In genomic region chr5:10485142-10485795, GRCh38 we compare ENCODE assay signal across 10 cellular contexts. TPM values are rescaled to one million over a fixed set of nuclear protein-coding genes. Genes with fewer than 3 reads are reported as not detected.
DNase-seq lines count a peak whose midpoint lies in the region; ATAC-seq, FAIRE-seq and TF ChIP-seq lines count a peak whose summit lies in the region.
"Had no signal": no experiment of that assay in that cellular context is flagged by ENCODE, and none has a peak within 500 bp of the region (broad histone marks: within the 10 kb centered on the region; RNA-seq: fewer than 3 reads in every experiment).

No MANE protein-coding gene starts in this region.

- dilution Hi-C loops in keratinocyte (cut with MboI; ENCODE audit: extremely low pct_ligation_motif_present, low sequenced_read_pairs): no loop called here

- TF ChIP-seq POLR2A in HepG2 (IDR thresholded peaks at IDR 0.05; ENCODE audit: insufficient read depth in 1 of 2, low read depth in 2 of 2, low read length in 2 of 2) (no peak), right lobe of liver (IDR thresholded peaks at IDR 0.05) (no peak)

- H3K36me3 Mint-ChIP-seq in astrocyte (ENCODE audit: low read depth, unreplicated experiment): peaks cover 11% of the 10 kb centered on the region
- H3K36me3 Mint-ChIP-seq in T-helper 17 cell (ENCODE audit: low read depth): no peaks in the 10 kb centered on the region

- no peak for ATAC-seq in HepG2
- no peak for ATAC-seq in right lobe of liver
- peak; percentile 72 for ATAC-seq in aorta (ENCODE audit: low FRiP score)
- ATAC-seq in T-helper 17 cell: no peak
- no peak for ATAC-seq in GM19035 (IDR thresholded peaks at IDR 0.05; ENCODE audit: unreplicated experiment)
- ATAC-seq: Panc1 had no signal

- H3K9me3 ChIP-seq in HepG2 (ENCODE audit: low read length) (no peaks in the 10 kb centered on the region), right lobe of liver (no peaks in the 10 kb centered on the region), astrocyte (ENCODE audit: insufficient read depth, low read depth, low read length) (no peaks in the 10 kb centered on the region), keratinocyte (ENCODE audit: control insufficient read depth, low read depth, low read length) (no peaks in the 10 kb centered on the region), aorta (ENCODE audit: control insufficient read depth, low read length) (no peaks in the 10 kb centered on the region), T-helper 17 cell (ENCODE audit: control insufficient read depth, low read length, poor library complexity, severe bottlenecking) (no peaks in the 10 kb centered on the region)
- H3K9me3 ChIP-seq: ascending aorta had no signal

- intact Hi-C loops in HepG2 (cut with micrococcal nuclease; ENCODE audit: unreplicated experiment): no loop called here
- intact Hi-C loops in right lobe of liver (cut with DNase I): no loop called here
- intact Hi-C loops in aorta (cut with DNase I): no loop called here

- POLR2A ChIA-PET in HepG2 (lab: Yijun Ruan, JAX): no interaction called here

- no peaks in the 10 kb centered on the region for H3K9me1 ChIP-seq in keratinocyte (ENCODE audit: control insufficient read depth, extremely low read depth, insufficient read depth, low read length)

- H3K9ac ChIP-seq in HepG2 (ENCODE audit: insufficient read depth, low read depth, low read length) (no peak overlapping the region), astrocyte (ENCODE audit: low read length) (no peak overlapping the region), keratinocyte (ENCODE audit: control insufficient read depth, extremely low read depth, insufficient read depth, low read length) (no peak overlapping the region)

- H3K79me2 ChIP-seq in HepG2 (ENCODE audit: insufficient read depth, low read length): no peaks in the 10 kb centered on the region
- no peaks in the 10 kb centered on the region for H3K79me2 ChIP-seq in astrocyte (ENCODE audit: insufficient read depth, low read length)
- no peaks in the 10 kb centered on the region for H3K79me2 ChIP-seq in keratinocyte (ENCODE audit: control insufficient read depth, insufficient read depth, low read length)

- DNase-seq in HepG2 (ENCODE audit: low spot score): no peak
- DNase-seq in right lobe of liver: no peak
- peak; percentile 98 for DNase-seq in astrocyte (ENCODE audit: low read depth)
- no peak for DNase-seq in keratinocyte (ENCODE audit: low read depth, low spot score)
- peak in 1 of 2 donors; percentile 77 for DNase-seq in aorta
- DNase-seq in D721Med (ENCODE audit: insufficient read length, low spot score): no peak
- DNase-seq in T-helper 17 cell: no peak

- H3K4me3 Mint-ChIP-seq in astrocyte (ENCODE audit: unreplicated experiment) (no peak overlapping the region), T-helper 17 cell (no peak overlapping the region)

- no peak for TF ChIP-seq EP300 in HepG2 (IDR thresholded peaks at IDR 0.05; ENCODE audit: low read depth in 2 of 2, low read length in 2 of 2)
- no peak for TF ChIP-seq EP300 in HepG2 (CRISPR knock-in tag; IDR thresholded peaks at IDR 0.05; ENCODE audit: borderline replicate concordance)

- H3K27ac ChIP-seq in HepG2 (ENCODE audit: extremely low read length, insufficient read depth, low read length): no peak overlapping the region
- no peak overlapping the region for H3K27ac ChIP-seq in right lobe of liver
- H3K27ac ChIP-seq in astrocyte (ENCODE audit: low read depth, low read length): peak overlapping the region; percentile 69
- no peak overlapping the region for H3K27ac ChIP-seq in keratinocyte (ENCODE audit: control insufficient read depth, insufficient read depth, low read length)
- H3K27ac ChIP-seq in aorta (ENCODE audit: low read depth in 1 of 2, low read length in 2 of 2): no peak overlapping the region

- H4K20me1 ChIP-seq in HepG2 (ENCODE audit: insufficient read depth, low read length) (no peaks in the 10 kb centered on the region), astrocyte (ENCODE audit: insufficient read depth, low read length) (no peaks in the 10 kb centered on the region), keratinocyte (ENCODE audit: control insufficient read depth, extremely low read depth, insufficient read depth, low read length) (no peaks in the 10 kb centered on the region)

- WGBS in HepG2 (ENCODE audit: low lambda C conversion rate): 24% methylated on average over 14 of the region's 14 CpGs
- WGBS in right lobe of liver (ENCODE audit: insufficient coverage, low coverage, low lambda C conversion rate, missing lambda C conversion rate): 16% methylated on average over 7 of the region's 14 CpGs
- WGBS in aorta, 2 donors: 22 to 23% methylated on average over 14 of the region's 14 CpGs

- H3K9me3 Mint-ChIP-seq in astrocyte (ENCODE audit: unreplicated experiment): no peaks in the 10 kb centered on the region

- BruUV-seq in HepG2 (replicated peaks; lab: Mats Ljungman, UMichigan): no TSS peak

- H3K27me3 ChIP-seq in HepG2 (ENCODE audit: control insufficient read depth in 1 of 2, insufficient read depth in 2 of 2, low read length in 2 of 2) (peaks cover 0 to 41% of the 10 kb centered on the region in 2 experiments; a peak in 4 of 5 replicates), right lobe of liver (no peaks in the 10 kb centered on the region), astrocyte (ENCODE audit: insufficient read depth, low read length) (no peaks in the 10 kb centered on the region), keratinocyte (ENCODE audit: control insufficient read depth, extremely low read depth, insufficient read depth, low read length) (no peaks in the 10 kb centered on the region), aorta (ENCODE audit: control insufficient read depth in 1 of 2, insufficient read depth in 2 of 2, low read length in 1 of 2) (no peaks in the 10 kb centered on the region)
- H3K27me3 ChIP-seq: ascending aorta had no signal

- no peak overlapping the region for H3K4me2 ChIP-seq in HepG2 (ENCODE audit: low read depth, low read length)
- peak overlapping the region; percentile 55 for H3K4me2 ChIP-seq in astrocyte (ENCODE audit: low read length)
- H3K4me2 ChIP-seq in keratinocyte (ENCODE audit: control insufficient read depth, extremely low read depth, insufficient read depth, low read depth, low read length): no peak overlapping the region

- H3K27me3 Mint-ChIP-seq in astrocyte (ENCODE audit: low read depth, unreplicated experiment) (peaks cover 11% of the 10 kb centered on the region), T-helper 17 cell (peaks cover 26% of the 10 kb centered on the region)

- TF ChIP-seq CTCF in HepG2 (CRISPR knock-in tag; IDR thresholded peaks at IDR 0.05) (no peak), right lobe of liver (IDR thresholded peaks at IDR 0.05) (no peak), astrocyte (IDR thresholded peaks at IDR 0.05; ENCODE audit: insufficient read depth, low read depth, low read length) (no peak), keratinocyte (optimal IDR thresholded peaks at IDR 0.05 in 1 of 3, IDR thresholded peaks at IDR 0.05 in 1 of 3, conservative IDR thresholded peaks at IDR 0.05 in 1 of 3; ENCODE audit: extremely low read depth in 1 of 3, insufficient read depth in 2 of 3, low read length in 3 of 3) (no peak), D721Med (IDR thresholded peaks at IDR 0.05; ENCODE audit: insufficient read depth, missing control alignments) (no peak)

- H3K27ac Mint-ChIP-seq in astrocyte (ENCODE audit: unreplicated experiment): no peak overlapping the region
- H3K27ac Mint-ChIP-seq in T-helper 17 cell: no peak overlapping the region

- H3K36me3 ChIP-seq in HepG2 (replicated peaks in 1 of 2; ENCODE audit: control insufficient read depth in 1 of 2, insufficient read depth in 2 of 2, low read length in 2 of 2): no peaks in the 10 kb centered on the region
- no peaks in the 10 kb centered on the region for H3K36me3 ChIP-seq in right lobe of liver
- no peaks in the 10 kb centered on the region for H3K36me3 ChIP-seq in astrocyte (ENCODE audit: insufficient read depth, low read length)
- no peaks in the 10 kb centered on the region for H3K36me3 ChIP-seq in keratinocyte (ENCODE audit: control insufficient read depth in 2 of 2, extremely low read depth in 1 of 2, insufficient read depth in 2 of 2, low read length in 2 of 2)
- no peaks in the 10 kb centered on the region for H3K36me3 ChIP-seq in aorta (ENCODE audit: control insufficient read depth in 1 of 2, insufficient read depth in 2 of 2, low read length in 1 of 2)
- H3K36me3 ChIP-seq: ascending aorta had no signal

- no peak for TF ChIP-seq RAD21 in HepG2 (CRISPR knock-in tag; IDR thresholded peaks at IDR 0.05)

- H3K4me3 ChIP-seq in HepG2 (replicated peaks in 1 of 3; ENCODE audit: insufficient read depth in 1 of 3, low read depth in 2 of 3, low read length in 3 of 3): no peak overlapping the region
- H3K4me3 ChIP-seq in right lobe of liver: no peak overlapping the region
- H3K4me3 ChIP-seq in astrocyte (ENCODE audit: insufficient read depth, low read depth, low read length): no peak overlapping the region
- no peak overlapping the region for H3K4me3 ChIP-seq in keratinocyte (ENCODE audit: control insufficient read depth in 2 of 3, extremely low read depth in 1 of 3, insufficient read depth in 2 of 3, low read depth in 1 of 3, low read length in 3 of 3)
- no peak overlapping the region for H3K4me3 ChIP-seq in aorta (ENCODE audit: low read length in 2 of 2)
- H3K4me3 ChIP-seq: ascending aorta had no signal

- no peak overlapping the region for H2AFZ ChIP-seq in HepG2 (ENCODE audit: low read length)
- peak overlapping the region; percentile 57 for H2AFZ ChIP-seq in astrocyte (ENCODE audit: low read depth, low read length)
- peak overlapping the region; percentile 12 for H2AFZ ChIP-seq in keratinocyte (ENCODE audit: control insufficient read depth, low read length)

- H3K4me1 ChIP-seq in HepG2 (ENCODE audit: insufficient read depth, low read length) (peaks cover 15% of the 10 kb centered on the region), right lobe of liver (no peaks in the 10 kb centered on the region), astrocyte (ENCODE audit: insufficient read depth, low read length) (peaks cover 29% of the 10 kb centered on the region), keratinocyte (ENCODE audit: control insufficient read depth, extremely low read depth, insufficient read depth, low read length) (peaks cover 2% of the 10 kb centered on the region), aorta (ENCODE audit: control insufficient read depth in 1 of 2, insufficient read depth in 2 of 2, low read length in 2 of 2) (no peaks in the 10 kb centered on the region)

- FAIRE-seq in HepG2 (lab: Jason Lieb, UNC) (no peak), astrocyte (lab: Jason Lieb, UNC) (peak; percentile 82), keratinocyte (lab: Jason Lieb, UNC) (no peak), D721Med (lab: Jason Lieb, UNC) (no peak)

- H3K4me1 Mint-ChIP-seq in astrocyte (ENCODE audit: low read depth, unreplicated experiment) (peaks cover 14% of the 10 kb centered on the region), T-helper 17 cell (peaks cover 14% of the 10 kb centered on the region)

- in situ Hi-C loops in HepG2 (cut with HindIII; ENCODE audit: extremely low pct_ligation_motif_present, low pct_unique_long_range_greater_than_20kb): no loop called here

- CTCF ChIA-PET in HepG2 (lab: Yijun Ruan, JAX; ENCODE audit: low intra/inter-chr PET ratio, low total read pairs): no interaction called here

RNA-seq across cellular contexts. Expression of gene ROPN1L, which starts 43.6 kb away (rescaled TPM):
- total RNA-seq in HepG2 (2016; rRNA removed; fragmentation: Illumina TruSeq; extraction: Trizol): not detected in 2 replicates
- not detected in 2 replicates for total RNA-seq in HepG2 (2016; cell fraction: cytosol; rRNA removed; fragmentation: Illumina TruSeq; extraction: Trizol; ENCODE audit: low read depth)
- not detected in 2 replicates for total RNA-seq in HepG2 (2016; cell fraction: insoluble cytoplasmic fraction; rRNA removed; fragmentation: Illumina TruSeq; extraction: Trizol)
- total RNA-seq in HepG2 (2016; cell fraction: membrane; rRNA removed; fragmentation: Illumina TruSeq; extraction: Trizol): not detected in 2 replicates
- not detected in 2 replicates for total RNA-seq in HepG2 (2016; cell fraction: nucleus; rRNA removed; fragmentation: Illumina TruSeq; extraction: Trizol)
- polyA plus RNA-seq in HepG2 (2011; rRNA removed): 0.08 TPM in 1 of 2 replicates, not detected in the other
- 0.11 TPM in 1 of 2 replicates, not detected in the other for polyA plus RNA-seq in HepG2 (2011; cell fraction: cytosol; rRNA removed)
- polyA plus RNA-seq in HepG2 (2011; cell fraction: nucleus; rRNA removed): 0.14 and 0.66 TPM in 2 replicates
- not detected in 2 replicates for polyA plus RNA-seq in HepG2 (2012)
- not detected in 2 replicates for polyA plus RNA-seq in HepG2 (2016; cell fraction: cytosol; fragmentation: Illumina TruSeq; extraction: Trizol; ENCODE audit: low read depth)
- not detected in 2 replicates for polyA plus RNA-seq in HepG2 (2016; cell fraction: insoluble cytoplasmic fraction; fragmentation: Illumina TruSeq; extraction: Trizol; ENCODE audit: low read depth)
- polyA plus RNA-seq in HepG2 (2016; cell fraction: membrane; fragmentation: Illumina TruSeq; extraction: Trizol; ENCODE audit: low read depth): not detected in 2 replicates
- polyA plus RNA-seq in HepG2 (2016; cell fraction: nucleus; fragmentation: Illumina TruSeq; extraction: Trizol; ENCODE audit: insufficient read depth, low read depth): not detected in 2 replicates
- 0.23 and 0.62 TPM in 2 replicates for polyA minus RNA-seq in HepG2 (2011; rRNA and poly(A)+ RNA removed; ENCODE audit: low replicate concordance)
- not detected in 2 replicates for polyA minus RNA-seq in HepG2 (2011; cell fraction: cytosol; rRNA and poly(A)+ RNA removed)
- 0.99 and 1.3 TPM in 2 replicates for polyA minus RNA-seq in HepG2 (2011; cell fraction: nucleus; rRNA and poly(A)+ RNA removed)
- total RNA-seq in right lobe of liver: under 1 TPM in 4 of 6 experiments, not detected in 2; 0.24 to 0.83 (median 0.40) TPM
- total RNA-seq in astrocyte: 0.60 and 0.77 TPM in 2 replicates
- polyA plus RNA-seq in keratinocyte: 0.09 to 0.22 TPM in 2 of 3 replicates, not detected in the other
- polyA plus RNA-seq in keratinocyte (2011; ENCODE audit: low read depth): not detected
- 0.23 TPM in 1 of 2 replicates, not detected in the other for polyA plus RNA-seq in keratinocyte (2011; cell fraction: cytosol; rRNA removed)
- polyA plus RNA-seq in keratinocyte (2011; cell fraction: nucleus; rRNA removed): not detected in 2 replicates
- not detected in 2 replicates for polyA plus RNA-seq in keratinocyte (2012; ENCODE audit: low replicate concordance)
- polyA minus RNA-seq in keratinocyte: 0.49 TPM in 1 of 3 replicates, not detected in the others
- polyA minus RNA-seq in keratinocyte (2011; cell fraction: cytosol; rRNA and poly(A)+ RNA removed): not detected
- 0.85 and 1.4 TPM in 2 replicates for polyA minus RNA-seq in keratinocyte (2011; cell fraction: nucleus; rRNA and poly(A)+ RNA removed)
- under 1 TPM in 1 of 2 donors, not detected in 1; 0.68 TPM for total RNA-seq in aorta
- under 1 TPM in 1 of 2 donors, not detected in 1; 0.88 TPM for polyA plus RNA-seq in aorta
- total RNA-seq in T-helper 17 cell: 1 to 10 TPM; 4.7 to 5.3 TPM
- total RNA-seq: ascending aorta had no signal
